9 cellular contexts compared by ENCODE assay signal in the genomic region with DNA sequence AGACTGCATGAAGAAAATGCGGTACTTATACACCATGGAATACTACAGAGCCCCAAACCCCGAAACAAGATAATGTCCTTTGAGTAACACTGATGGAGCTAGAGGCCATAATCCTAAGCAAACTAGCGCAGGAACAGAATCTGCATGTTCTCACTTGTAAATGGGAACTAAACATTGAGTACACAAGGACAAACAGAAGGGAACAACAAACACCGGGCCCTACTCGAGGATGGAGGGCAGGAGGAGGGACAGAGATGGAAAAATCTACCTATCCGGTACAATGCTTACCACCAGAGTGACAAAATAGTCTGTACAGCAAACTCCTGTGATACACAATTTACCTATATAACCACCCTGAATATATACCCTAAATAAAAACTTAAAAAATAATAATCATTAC.
"Had no signal": no experiment of that assay in that cellular context is flagged by ENCODE, and none has a peak within 500 bp of the region (broad histone marks: within the 10 kb centered on the region; RNA-seq: fewer than 3 reads in every experiment).

No MANE protein-coding gene starts in this region.

- H3K27ac Mint-ChIP-seq: HFFc6, IgD-negative memory B cell had no signal

- H3K36me3 ChIP-seq: HAP-1 had no signal

- H3K4me1 Mint-ChIP-seq: GM23338, IgD-negative memory B cell had no signal

- H3K4me3 ChIP-seq: GM23338, HAP-1 had no signal

- DNase-seq: H7, HFFc6, KBM-7 had no signal

- H3K27ac ChIP-seq: HL-60 had no signal

- H3K36me3 Mint-ChIP-seq: IgD-negative memory B cell had no signal

- H3K4me1 ChIP-seq: HAP-1 had no signal

- H3K27me3 Mint-ChIP-seq: IgD-negative memory B cell had no signal

- H3K9me3 ChIP-seq: HAP-1 had no signal

- H3K9me3 Mint-ChIP-seq: GM23338, HFFc6 had no signal

- ATAC-seq: GM23338, HCT116, HepG2 had no signal

- H3K4me3 Mint-ChIP-seq: GM23338, HFFc6, IgD-negative memory B cell had no signal
